ENCODE assay signal across 13 cellular contexts in the genomic region with DNA sequence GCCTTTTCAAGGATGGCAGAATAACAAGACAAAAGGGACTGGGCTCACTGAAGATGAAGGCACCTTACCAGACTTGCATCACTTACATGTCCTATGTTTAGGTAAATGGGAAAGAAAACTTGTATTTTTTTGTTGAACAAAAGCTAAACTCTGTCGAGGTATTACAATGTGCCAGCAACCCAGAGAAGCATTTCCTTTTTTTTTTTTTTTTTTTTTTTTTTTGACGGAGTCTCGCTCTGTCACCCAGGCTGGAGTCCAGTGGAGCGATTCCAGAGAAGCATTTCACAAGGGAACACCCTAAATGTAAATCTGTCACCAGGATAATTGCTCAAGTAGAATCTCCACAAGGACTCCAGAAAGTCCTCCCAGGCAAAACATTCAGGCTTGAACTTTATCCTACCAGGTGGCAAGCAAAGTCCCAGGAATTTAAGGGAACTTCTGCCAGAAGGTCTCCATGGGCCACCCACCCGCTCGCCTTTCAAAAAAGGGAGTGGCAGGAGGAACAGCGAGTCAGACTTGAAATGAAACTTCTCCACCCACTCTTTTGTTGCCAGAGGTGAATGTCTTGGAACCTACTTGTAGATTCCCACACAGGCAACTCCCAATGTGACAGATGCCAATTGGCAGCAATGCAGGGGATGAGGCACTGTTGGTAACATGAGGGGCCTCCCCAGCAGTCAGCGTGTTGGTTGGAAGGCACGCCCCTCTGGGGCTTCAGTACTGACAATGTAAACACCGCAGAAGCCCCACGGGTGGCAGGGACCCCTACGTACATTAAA.
DNase-seq lines count a peak whose midpoint lies in the region; ATAC-seq and TF ChIP-seq lines count a peak whose summit lies in the region.
"Had no signal": no experiment of that assay in that cellular context is flagged by ENCODE, and none has a peak within 500 bp of the region (broad histone marks: within the 10 kb centered on the region; RNA-seq: fewer than 3 reads in every experiment).

No MANE protein-coding gene starts in this region.

- BruUV-seq in PC-9 (replicated peaks; lab: Mats Ljungman, UMichigan) = no TSS peak

- H3K4me2 ChIP-seq in PC-9 = peak overlapping the region; percentile 63

- TF ChIP-seq CTCF in PC-9 (conservative IDR thresholded peaks at IDR 0.05) (no peak), fibroblast of the aortic adventitia (IDR thresholded peaks at IDR 0.05; ENCODE audit: insufficient read depth, low read length) (no peak), prostate gland (IDR thresholded peaks at IDR 0.05) (no peak)

- H2AFZ ChIP-seq in PC-9 = no peak overlapping the region

- H3K27me3 ChIP-seq in PC-9 (ENCODE audit: insufficient read depth, low read depth) = no peaks in the 10 kb centered on the region
- no peaks in the 10 kb centered on the region for H3K27me3 ChIP-seq in prostate gland (replicated peaks; ENCODE audit: insufficient read depth)
- H3K27me3 ChIP-seq: ascending aorta, left lung had no signal

- no peaks in the 10 kb centered on the region for H3K79me2 ChIP-seq in PC-9 (ENCODE audit: low read depth)

- H3K36me3 ChIP-seq in PC-9 (ENCODE audit: low read depth) (no peaks in the 10 kb centered on the region), prostate gland (no peaks in the 10 kb centered on the region)
- H3K36me3 ChIP-seq: ascending aorta, left lung had no signal

- H3K27ac ChIP-seq in PC-9 = peak overlapping the region; percentile 82
- H3K27ac ChIP-seq in prostate gland = no peak overlapping the region
- H3K27ac ChIP-seq: ascending aorta, left lung had no signal

- H3F3A ChIP-seq in PC-9 (ENCODE audit: insufficient read depth, low read depth) = peaks cover 20% of the 10 kb centered on the region

- H3K4me1 ChIP-seq in PC-9 (replicated peaks; ENCODE audit: insufficient read depth) = peaks cover 24% of the 10 kb centered on the region
- no peaks in the 10 kb centered on the region for H3K4me1 ChIP-seq in prostate gland (replicated peaks)
- H3K4me1 ChIP-seq: ascending aorta, left lung had no signal

- intact Hi-C loops in PC-9 (cut with micrococcal nuclease; ENCODE audit: unreplicated experiment) = loop anchor here (1.0 to 5.0 kb wide), 4 partner anchors 124 to 363 kb away; no protein-coding TSS in a partner anchor
- intact Hi-C loops in prostate gland (cut with DNase I) = no loop called here

- 10% methylated on average over 12 of the region's 12 CpGs for whole genome bisulfite sequencing in prostate gland

- H4K20me1 ChIP-seq in PC-9 (ENCODE audit: insufficient read depth) = no peaks in the 10 kb centered on the region; the same call in 1 of the 2 replicates

- DNase-seq in Daoy (ENCODE audit: low read depth) (peak; percentile 85), PC-9 (peak; percentile 69 to 89), fibroblast of the aortic adventitia (ENCODE audit: low read depth) (peak; percentile 87), prostate gland (ENCODE audit: low spot score) (peak; percentile 63), cerebellar nuclear complex (lab: John Stamatoyannopoulos, UW) (no peak), NCI-H146 (lab: John Stamatoyannopoulos, UW) (no peak)
- DNase-seq in activated CD8-positive, alpha-beta memory T cell treated with anti-CD3 and anti-CD28 coated beads for 24 hours = no peak
- DNase-seq: DND-41; NCI-H2029; stimulated activated CD4-positive, alpha-beta T cell treated with anti-CD3 and anti-CD28 coated beads, Interleukin-1b, Interleukin-23, amount 100 ng/mL, for 48 hours had no signal

- no peaks in the 10 kb centered on the region for H3K9me3 ChIP-seq in PC-9 (ENCODE audit: insufficient read depth, low read depth)
- H3K9me3 ChIP-seq in prostate gland = no peaks in the 10 kb centered on the region
- H3K9me3 ChIP-seq: ascending aorta, left lung had no signal

- no peaks in the 10 kb centered on the region for H3K9me2 ChIP-seq in PC-9 (ENCODE audit: insufficient read depth)

- no peak for TF ChIP-seq POLR2A in prostate gland (IDR thresholded peaks at IDR 0.05)

- H3K4me3 ChIP-seq in PC-9 = peak overlapping the region; percentile 6; the same call in 1 of the 2 replicates
- peak overlapping the region; percentile 25 for H3K4me3 ChIP-seq in fibroblast of the aortic adventitia (ENCODE audit: low read depth, low read length)
- H3K4me3 ChIP-seq in prostate gland = no peak overlapping the region
- H3K4me3 ChIP-seq: ascending aorta, left lung had no signal

- no peak for ATAC-seq in GM21619 (IDR thresholded peaks at IDR 0.05; ENCODE audit: unreplicated experiment)
- ATAC-seq: left lung had no signal

- POLR2A ChIA-PET in PC-9 (lab: Charles Lee; ENCODE audit: unreplicated experiment) = no interaction called here

- CTCF ChIA-PET in PC-9 (lab: Charles Lee) = no interaction called here

Comparison
In these comparisons a context has a peak if more than half of its experiments do, and no peak if none do; other contexts are left out.
1. DNase-seq: peak in Daoy (single experiment), PC-9 (2 of 2), fibroblast of the aortic adventitia (single experiment) and prostate gland (single experiment); none in cerebellar nuclear complex (0 of 2), NCI-H146 (single experiment) and activated CD8-positive, alpha-beta memory T cell treated with anti-CD3 and anti-CD28 coated beads for 24 hours (single experiment).
2. H3K4me3 ChIP-seq: peak in PC-9 (single experiment) and fibroblast of the aortic adventitia (single experiment); none in prostate gland (0 of 2).